In genomic region chr22:25929479-25929878, GRCh38 we compare ENCODE assay signal across 37 cellular contexts.
"Had no signal": no experiment of that assay in that cellular context is flagged by ENCODE, and none has a peak within 500 bp of the region (broad histone marks: within the 10 kb centered on the region; RNA-seq: fewer than 3 reads in every experiment).

No MANE protein-coding gene starts in this region.

- ATAC-seq: activated CD4-positive, CD25-positive, alpha-beta regulatory T cell treated with anti-CD3 and anti-CD28 coated beads, Interleukin-2, amount 50 U/mL, for 24 hours; gastroesophageal sphincter; pancreas; psoas muscle; stimulated activated memory B cell treated with anti-CD40 and anti-IgM and Interleukin-4, amounts not matched to agents 10 μg/mL and 1 μg/mL and 100 μg/mL, for 72 hours; stimulated activated naive CD8-positive, alpha-beta T cell treated with anti-CD3 and anti-CD28 coated beads, Interleukin-15, amount 100 ng/mL, for 72 hours had no signal

- H3K27me3 ChIP-seq: ascending aorta, cardiac muscle cell, pancreas, upper lobe of left lung, vagina had no signal

- H3K36me3 ChIP-seq: gastroesophageal sphincter, pancreas, sigmoid colon, upper lobe of left lung, vagina, WERI-Rb-1 had no signal

- H3K27ac ChIP-seq: ascending aorta, cardiac muscle cell, coronary artery, dorsolateral prefrontal cortex, gastroesophageal sphincter, pancreas, psoas muscle, sigmoid colon, upper lobe of left lung, vagina, WERI-Rb-1 had no signal

- H3K4me3 Mint-ChIP-seq: activated CD4-positive, alpha-beta memory T cell treated with anti-CD3 and anti-CD28 coated beads for 36 hours; activated naive CD4-positive, alpha-beta T cell treated with anti-CD3 and anti-CD28 coated beads, Interleukin-2, amount 10 ng/mL, durations not matched to agents 7 days and 5 days; activated naive CD8-positive, alpha-beta T cell treated with anti-CD3 and anti-CD28 coated beads, Interleukin-2, amount 10 ng/mL, durations not matched to agents 7 days and 5 days; brain; immature natural killer cell; mesothelial cell of epicardium; naive B cell; nephron progenitor cell; stimulated activated memory B cell treated with anti-CD40 and anti-IgM and Interleukin-4, amounts not matched to agents 10 μg/mL and 1 μg/mL and 100 μg/mL, for 72 hours; stimulated activated naive CD8-positive, alpha-beta T cell treated with anti-CD3 and anti-CD28 coated beads, Interleukin-15, amount 100 ng/mL, for 72 hours had no signal

- H3K9me3 ChIP-seq: ascending aorta, pancreas, psoas muscle, upper lobe of left lung, vagina had no signal

- H3K27ac Mint-ChIP-seq: activated CD4-positive, alpha-beta memory T cell treated with anti-CD3 and anti-CD28 coated beads for 36 hours; activated naive CD4-positive, alpha-beta T cell treated with anti-CD3 and anti-CD28 coated beads, Interleukin-2, amount 10 ng/mL, durations not matched to agents 7 days and 5 days; activated naive CD8-positive, alpha-beta T cell treated with anti-CD3 and anti-CD28 coated beads, Interleukin-2, amount 10 ng/mL, durations not matched to agents 7 days and 5 days; immature natural killer cell; mesothelial cell of epicardium; naive B cell; stimulated activated memory B cell treated with anti-CD40 and anti-IgM and Interleukin-4, amounts not matched to agents 10 μg/mL and 1 μg/mL and 100 μg/mL, for 72 hours; stimulated activated naive CD8-positive, alpha-beta T cell treated with anti-CD3 and anti-CD28 coated beads, Interleukin-15, amount 100 ng/mL, for 72 hours had no signal

- DNase-seq: activated CD4-positive, alpha-beta memory T cell treated with anti-CD3 and anti-CD28 coated beads for 36 hours; activated CD4-positive, alpha-beta T cell treated with anti-CD3 and anti-CD28 coated beads for 48 hours; activated CD8-positive, alpha-beta memory T cell treated with anti-CD3 and anti-CD28 coated beads, Interleukin-2, amount 50 U/mL, for 4 hours; activated gamma-delta T cell; activated naive CD4-positive, alpha-beta T cell treated with anti-CD3 and anti-CD28 coated beads, Interleukin-2, amount 10 ng/mL, durations not matched to agents 7 days and 5 days; activated naive CD8-positive, alpha-beta T cell treated with anti-CD3 and anti-CD28 coated beads, Interleukin-2, amount 10 ng/mL, durations not matched to agents 7 days and 5 days; activated T-cell treated with anti-CD3 and anti-CD28 coated beads, Interleukin-2, amount 50 U/mL, for 1 hour; cerebellar nuclear complex; dorsolateral prefrontal cortex; effector memory CD4-positive, alpha-beta T cell; head of caudate nucleus; hippocampal formation; immature natural killer cell; kidney; naive B cell; nephron progenitor cell; nucleus accumbens; pancreas; psoas muscle; sigmoid colon; small intestine; stimulated activated CD4-positive, alpha-beta T cell treated with anti-CD3 and anti-CD28 coated beads, Interleukin-1b, Interleukin-23, amount 100 ng/mL, for 48 hours; stimulated activated CD4-positive, alpha-beta T cell treated with anti-CD3 and anti-CD28 coated beads, Interleukin-4, amount 100 ng/mL, for 4 hours; stimulated activated CD8-positive, alpha-beta memory T cell treated with anti-CD3 and anti-CD28 coated beads, Interleukin-4, amount 100 ng/mL, for 48 hours; stimulated activated naive CD8-positive, alpha-beta T cell treated with anti-CD3 and anti-CD28 coated beads, Interleukin-15, amount 100 ng/mL, for 72 hours; substantia nigra; upper lobe of left lung; WERI-Rb-1 had no signal

- H3K4me1 Mint-ChIP-seq: activated naive CD4-positive, alpha-beta T cell treated with anti-CD3 and anti-CD28 coated beads, Interleukin-2, amount 10 ng/mL, durations not matched to agents 7 days and 5 days; activated naive CD8-positive, alpha-beta T cell treated with anti-CD3 and anti-CD28 coated beads, Interleukin-2, amount 10 ng/mL, durations not matched to agents 7 days and 5 days; immature natural killer cell; naive B cell; stimulated activated memory B cell treated with anti-CD40 and anti-IgM and Interleukin-4, amounts not matched to agents 10 μg/mL and 1 μg/mL and 100 μg/mL, for 72 hours; stimulated activated naive CD8-positive, alpha-beta T cell treated with anti-CD3 and anti-CD28 coated beads, Interleukin-15, amount 100 ng/mL, for 72 hours had no signal

- H3K4me1 ChIP-seq: ascending aorta, gastroesophageal sphincter, pancreas, psoas muscle, sigmoid colon, upper lobe of left lung, vagina had no signal

- H3K36me3 Mint-ChIP-seq: activated CD4-positive, alpha-beta memory T cell treated with anti-CD3 and anti-CD28 coated beads for 36 hours; activated naive CD4-positive, alpha-beta T cell treated with anti-CD3 and anti-CD28 coated beads, Interleukin-2, amount 10 ng/mL, durations not matched to agents 7 days and 5 days; activated naive CD8-positive, alpha-beta T cell treated with anti-CD3 and anti-CD28 coated beads, Interleukin-2, amount 10 ng/mL, durations not matched to agents 7 days and 5 days; immature natural killer cell; mesothelial cell of epicardium; naive B cell; stimulated activated memory B cell treated with anti-CD40 and anti-IgM and Interleukin-4, amounts not matched to agents 10 μg/mL and 1 μg/mL and 100 μg/mL, for 72 hours had no signal

- H3K4me3 ChIP-seq: ascending aorta, cardiac muscle cell, coronary artery, dorsolateral prefrontal cortex, gastroesophageal sphincter, pancreas, psoas muscle, sigmoid colon, upper lobe of left lung, vagina had no signal
